Comparison of ENCODE assay signal across 29 cellular contexts in genomic region chr7:20653636-20654035, GRCh38. TPM values are rescaled to one million over a fixed set of nuclear protein-coding genes. Genes with fewer than 3 reads are reported as not detected.
"Had no signal": no experiment of that assay in that cellular context is flagged by ENCODE, and none has a peak within 500 bp of the region (broad histone marks: within the 10 kb centered on the region; RNA-seq: fewer than 3 reads in every experiment).

No MANE protein-coding gene starts in this region.

- H3K4me3 Mint-ChIP-seq: activated CD8-positive, alpha-beta memory T cell treated with anti-CD3 and anti-CD28 coated beads, Interleukin-2, amount 10 ng/mL, durations not matched to agents 7 days and 5 days; activated CD8-positive, alpha-beta T cell treated with anti-CD3 and anti-CD28 coated beads, Interleukin-2, amount 10 ng/mL, durations not matched to agents 7 days and 5 days; naive thymus-derived CD4-positive, alpha-beta T cell; stimulated activated effector memory CD8-positive, alpha-beta T cell treated with anti-CD3 and anti-CD28 coated beads, Interleukin-12 subunit alpha, Interleukin-12 subunit beta, amount 100 ng/mL, for 72 hours; stimulated activated naive CD8-positive, alpha-beta T cell treated with anti-CD3 and anti-CD28 coated beads, Interleukin-15, Interleukin-2, amounts not matched to agents 100 ng/mL and 50 ng/mL, for 24 hours; T-helper 17 cell had no signal

- H3K27ac ChIP-seq: heart left ventricle, pancreas, psoas muscle, sigmoid colon, thoracic aorta had no signal

- H3K27ac Mint-ChIP-seq: activated CD8-positive, alpha-beta memory T cell treated with anti-CD3 and anti-CD28 coated beads, Interleukin-2, amount 10 ng/mL, durations not matched to agents 7 days and 5 days; activated CD8-positive, alpha-beta T cell treated with anti-CD3 and anti-CD28 coated beads, Interleukin-2, amount 10 ng/mL, durations not matched to agents 7 days and 5 days; activated naive CD4-positive, alpha-beta T cell treated with anti-CD3 and anti-CD28 coated beads, Interleukin-2, amount 50 U/mL, for 72 hours; activated T-helper 2 cell treated with anti-CD3 and anti-CD28 coated beads, Interferon-gamma antibody, Interleukin-2, Interleukin-4, amounts not matched to agents 10 μg/mL and 5 μg/mL and 100 μg/mL, durations not matched to agents 14 hours and 24 hours and 36 hours; naive thymus-derived CD4-positive, alpha-beta T cell; stimulated activated effector memory CD8-positive, alpha-beta T cell treated with anti-CD3 and anti-CD28 coated beads, Interleukin-12 subunit alpha, Interleukin-12 subunit beta, amount 100 ng/mL, for 72 hours; stimulated activated naive CD8-positive, alpha-beta T cell treated with anti-CD3 and anti-CD28 coated beads, Interleukin-15, Interleukin-2, amounts not matched to agents 100 ng/mL and 50 ng/mL, for 24 hours; T-helper 17 cell had no signal

- ATAC-seq: activated CD8-positive, alpha-beta memory T cell treated with anti-CD3 and anti-CD28 coated beads, Interleukin-2, amount 10 ng/mL, durations not matched to agents 7 days and 5 days; activated CD8-positive, alpha-beta T cell treated with anti-CD3 and anti-CD28 coated beads, Interleukin-2, amount 10 ng/mL, durations not matched to agents 7 days and 5 days; activated naive CD4-positive, alpha-beta T cell treated with anti-CD3 and anti-CD28 coated beads, Interleukin-2, amount 50 U/mL, for 72 hours; heart left ventricle; left ventricle myocardium superior; naive thymus-derived CD4-positive, alpha-beta T cell; pancreas; psoas muscle; stimulated activated effector memory CD8-positive, alpha-beta T cell treated with anti-CD3 and anti-CD28 coated beads, Interleukin-12 subunit alpha, Interleukin-12 subunit beta, amount 100 ng/mL, for 72 hours; T-helper 17 cell had no signal

- H3K27me3 Mint-ChIP-seq: activated CD8-positive, alpha-beta memory T cell treated with anti-CD3 and anti-CD28 coated beads, Interleukin-2, amount 10 ng/mL, durations not matched to agents 7 days and 5 days had no signal

- H3K4me1 ChIP-seq: heart left ventricle, pancreas, psoas muscle, sigmoid colon had no signal

- H3K4me1 Mint-ChIP-seq: naive thymus-derived CD4-positive, alpha-beta T cell; stimulated activated effector memory CD8-positive, alpha-beta T cell treated with anti-CD3 and anti-CD28 coated beads, Interleukin-12 subunit alpha, Interleukin-12 subunit beta, amount 100 ng/mL, for 72 hours; T-helper 17 cell had no signal

- DNase-seq: activated CD8-positive, alpha-beta memory T cell treated with anti-CD3 and anti-CD28 coated beads, Interleukin-2, amount 10 ng/mL, durations not matched to agents 7 days and 5 days; activated CD8-positive, alpha-beta T cell treated with anti-CD3 and anti-CD28 coated beads, Interleukin-2, amount 10 ng/mL, durations not matched to agents 7 days and 5 days; activated naive CD4-positive, alpha-beta T cell; activated T-cell treated with anti-CD3 and anti-CD28 coated beads, Interleukin-2, amount 50 U/mL, for 48 hours; dermis blood vessel endothelial cell; effector CD4-positive, alpha-beta T cell; heart left ventricle; hypothalamus; left ventricle myocardium superior; midbrain; naive thymus-derived CD4-positive, alpha-beta T cell; pancreas; psoas muscle; sigmoid colon; small intestine; stimulated activated CD4-positive, alpha-beta T cell treated with anti-CD3 and anti-CD28 coated beads, Interleukin-4, amount 100 ng/mL, for 24 hours; T-helper 17 cell; T1000; trophoblast cell had no signal

- H3K4me3 ChIP-seq: heart left ventricle, pancreas, psoas muscle, sigmoid colon, thoracic aorta had no signal

- H3K9me3 Mint-ChIP-seq: activated naive CD4-positive, alpha-beta T cell treated with anti-CD3 and anti-CD28 coated beads, Interleukin-2, amount 50 U/mL, for 72 hours; activated T-helper 2 cell treated with anti-CD3 and anti-CD28 coated beads, Interferon-gamma antibody, Interleukin-2, Interleukin-4, amounts not matched to agents 10 μg/mL and 5 μg/mL and 100 μg/mL, durations not matched to agents 14 hours and 24 hours and 36 hours; naive thymus-derived CD4-positive, alpha-beta T cell; stimulated activated effector memory CD8-positive, alpha-beta T cell treated with anti-CD3 and anti-CD28 coated beads, Interleukin-12 subunit alpha, Interleukin-12 subunit beta, amount 100 ng/mL, for 72 hours; stimulated activated naive CD8-positive, alpha-beta T cell treated with anti-CD3 and anti-CD28 coated beads, Interleukin-15, Interleukin-2, amounts not matched to agents 100 ng/mL and 50 ng/mL, for 24 hours had no signal

- H3K36me3 Mint-ChIP-seq: activated CD8-positive, alpha-beta memory T cell treated with anti-CD3 and anti-CD28 coated beads, Interleukin-2, amount 10 ng/mL, durations not matched to agents 7 days and 5 days; activated naive CD4-positive, alpha-beta T cell treated with anti-CD3 and anti-CD28 coated beads, Interleukin-2, amount 50 U/mL, for 72 hours; naive thymus-derived CD4-positive, alpha-beta T cell; stimulated activated effector memory CD8-positive, alpha-beta T cell treated with anti-CD3 and anti-CD28 coated beads, Interleukin-12 subunit alpha, Interleukin-12 subunit beta, amount 100 ng/mL, for 72 hours had no signal

- H3K9me3 ChIP-seq: heart left ventricle, pancreas, psoas muscle, sigmoid colon, thoracic aorta had no signal

- FAIRE-seq: colon, endometrium, pancreas, small intestine, urothelium cell line had no signal

- H3K36me3 ChIP-seq: heart left ventricle, pancreas, sigmoid colon, thoracic aorta had no signal

RNA-seq across cellular contexts. Expression of gene ABCB5, which starts 38.2 kb away (rescaled TPM):
- total RNA-seq: activated CD8-positive, alpha-beta memory T cell treated with anti-CD3 and anti-CD28 coated beads, Interleukin-2, amount 10 ng/mL, durations not matched to agents 7 days and 5 days; activated CD8-positive, alpha-beta T cell treated with anti-CD3 and anti-CD28 coated beads, Interleukin-2, amount 10 ng/mL, durations not matched to agents 7 days and 5 days; activated naive CD4-positive, alpha-beta T cell treated with anti-CD3 and anti-CD28 coated beads, Interleukin-2, amount 50 U/mL, for 72 hours; activated T-helper 2 cell treated with anti-CD3 and anti-CD28 coated beads, Interferon-gamma antibody, Interleukin-2, Interleukin-4, amounts not matched to agents 10 μg/mL and 5 μg/mL and 100 μg/mL, durations not matched to agents 14 hours and 24 hours and 36 hours; dermis blood vessel endothelial cell; epithelial cell of proximal tubule; left ventricle myocardium superior; naive thymus-derived CD4-positive, alpha-beta T cell; psoas muscle; T-helper 17 cell; thoracic aorta had no signal
- polyA plus RNA-seq: heart left ventricle; naive thymus-derived CD4-positive, alpha-beta T cell; neural cell; psoas muscle; small intestine had no signal
